1 cellular context compared by ENCODE assay signal in genomic region chr2:227428731-227429285, GRCh38.
TF ChIP-seq lines count a peak whose summit lies in the region.

No MANE protein-coding gene starts in this region.

TF ChIP-seq in HepG2, 621 proteins besides CTCF, POLR2A, EP300 and RAD21 (continued from another document):
- TF ChIP-seq ZBTB37 (CRISPR knock-in tag; IDR thresholded peaks at IDR 0.05) = peak; percentile 76; the same call in 1 of the 2 replicates
- TF ChIP-seq REL (CRISPR knock-in tag; conservative IDR thresholded peaks at IDR 0.05) = no peak
- no peak for TF ChIP-seq ZNF547 (CRISPR knock-in tag; IDR thresholded peaks at IDR 0.05)
- no peak for TF ChIP-seq ZSCAN25 (CRISPR knock-in tag; IDR thresholded peaks at IDR 0.05)
- peak; percentile 20 for TF ChIP-seq TEAD3 (CRISPR knock-in tag; optimal IDR thresholded peaks at IDR 0.05; ENCODE audit: borderline replicate concordance)
- peak; percentile 63; the same call in 1 of the 2 replicates for TF ChIP-seq LCORL (IDR thresholded peaks at IDR 0.05)
- no peak for TF ChIP-seq LCORL (CRISPR knock-in tag; IDR thresholded peaks at IDR 0.05)
- no peak for TF ChIP-seq MYNN (CRISPR knock-in tag; IDR thresholded peaks at IDR 0.05; ENCODE audit: low read depth)
- peak; percentile 28; the same call in 1 of the 2 replicates for TF ChIP-seq TBX3 (IDR thresholded peaks at IDR 0.05; ENCODE audit: borderline replicate concordance)
- TF ChIP-seq FOSL2 (CRISPR knock-in tag; IDR thresholded peaks at IDR 0.05) = peak; percentile 59
- TF ChIP-seq ATF3 (CRISPR knock-in tag; IDR thresholded peaks at IDR 0.05) = 0 out of 2 replicates have a peak, but pooled peaks have one; percentile 34
- TF ChIP-seq ZNF350 (CRISPR knock-in tag; IDR thresholded peaks at IDR 0.05; ENCODE audit: borderline replicate concordance, low read depth) = no peak
- 0 out of 2 replicates have a peak, but pooled peaks have one; percentile 37 for TF ChIP-seq ZBTB33 (CRISPR knock-in tag; IDR thresholded peaks at IDR 0.05)
- TF ChIP-seq STAT6 (CRISPR knock-in tag; IDR thresholded peaks at IDR 0.05; ENCODE audit: borderline replicate concordance) = no peak
- 0 out of 2 replicates have a peak, but pooled peaks have one; percentile 33 for TF ChIP-seq ZGPAT (CRISPR knock-in tag; IDR thresholded peaks at IDR 0.05)
- TF ChIP-seq ARID4A (CRISPR knock-in tag; IDR thresholded peaks at IDR 0.05; ENCODE audit: borderline replicate concordance) = no peak
- peak; percentile 69; the same call in 1 of the 2 replicates for TF ChIP-seq TCF7L2 (IDR thresholded peaks at IDR 0.05; ENCODE audit: low read depth, low read length)
- TF ChIP-seq RCOR2 (CRISPR knock-in tag; IDR thresholded peaks at IDR 0.05) = 0 out of 2 replicates have a peak, but pooled peaks have one; percentile 46
- peak; percentile 66 for TF ChIP-seq NCOA2 (CRISPR knock-in tag; IDR thresholded peaks at IDR 0.05)
- TF ChIP-seq THAP9 (CRISPR knock-in tag; IDR thresholded peaks at IDR 0.05; ENCODE audit: borderline replicate concordance) = no peak
- TF ChIP-seq REST (IDR thresholded peaks at IDR 0.05; ENCODE audit: borderline replicate concordance in 1 of 2, low read depth in 1 of 2, low read length in 2 of 2) = no peak
- TF ChIP-seq GFI1 (CRISPR knock-in tag; IDR thresholded peaks at IDR 0.05; ENCODE audit: borderline replicate concordance) = 0 out of 2 replicates have a peak, but pooled peaks have one; percentile 32
- 0 out of 2 replicates have a peak, but pooled peaks have one; percentile 38 for TF ChIP-seq KDM1A (CRISPR knock-in tag; IDR thresholded peaks at IDR 0.05)
- no peak for TF ChIP-seq CREBL2 (CRISPR knock-in tag; IDR thresholded peaks at IDR 0.05; ENCODE audit: borderline replicate concordance)
- TF ChIP-seq GATAD2A (CRISPR knock-in tag; IDR thresholded peaks at IDR 0.05) = peak; percentile 49
- no peak for TF ChIP-seq ZNF570 (CRISPR knock-in tag; IDR thresholded peaks at IDR 0.05; ENCODE audit: borderline replicate concordance)
- TF ChIP-seq FOXA1 (IDR thresholded peaks at IDR 0.05) = no peak
- peak; percentile 48; the same call in 1 of the 2 replicates for TF ChIP-seq FOXA1 (CRISPR knock-in tag; IDR thresholded peaks at IDR 0.05)
